15 cellular contexts compared by ENCODE assay signal in genomic region chr12:3178671-3179413, GRCh38.
A peak's percentile ranks its signal among the peaks of the same experiment; 100 is the strongest.
DNase-seq lines count a peak whose midpoint lies in the region; ATAC-seq and TF ChIP-seq lines count a peak whose summit lies in the region.
"Had no signal": no experiment of that assay in that cellular context is flagged by ENCODE, and none has a peak within 500 bp of the region (broad histone marks: within the 10 kb centered on the region; RNA-seq: fewer than 3 reads in every experiment).

No MANE protein-coding gene starts in this region.

- CTCF ChIA-PET in OCI-LY7 (lab: Charles Lee; ENCODE audit: unreplicated experiment): interaction anchor here (0.6 kb wide), 2 partner anchors 15 to 17 kb away, joined by 3 read pairs; no protein-coding TSS in a partner anchor

- no peak overlapping the region for H3K9ac ChIP-seq in DND-41 (ENCODE audit: low read depth, low read length)
- no peak overlapping the region for H3K9ac ChIP-seq in MM.1S (ENCODE audit: low read length)

- no peaks in the 10 kb centered on the region for H3K36me3 ChIP-seq in DND-41 (ENCODE audit: insufficient read depth, low read length)
- H3K36me3 ChIP-seq in OCI-LY7 (ENCODE audit: insufficient read depth, low read length): no peaks in the 10 kb centered on the region
- H3K36me3 ChIP-seq in MM.1S (replicated peaks; ENCODE audit: insufficient read depth, low read length): no peaks in the 10 kb centered on the region

- no peaks in the 10 kb centered on the region for H3K9me3 Mint-ChIP-seq in endothelial cell (ENCODE audit: unreplicated experiment)
- H3K9me3 Mint-ChIP-seq in stimulated activated memory B cell treated with anti-CD40 and anti-IgM and Interleukin-4, amounts not matched to agents 10 μg/mL and 1 μg/mL and 100 μg/mL, for 72 hours: no peaks in the 10 kb centered on the region
- H3K9me3 Mint-ChIP-seq: CD8-positive, alpha-beta T cell had no signal

- H3K27me3 ChIP-seq in DND-41 (ENCODE audit: insufficient read depth, low read length, poor library complexity) (peaks cover 9% of the 10 kb centered on the region), MM.1S (replicated peaks; ENCODE audit: insufficient read depth, low read length) (peaks cover 93% of the 10 kb centered on the region)

- H3K4me3 Mint-ChIP-seq in endothelial cell (ENCODE audit: unreplicated experiment): no peak overlapping the region
- H3K4me3 Mint-ChIP-seq in stimulated activated memory B cell treated with anti-CD40 and anti-IgM and Interleukin-4, amounts not matched to agents 10 μg/mL and 1 μg/mL and 100 μg/mL, for 72 hours: no peak overlapping the region
- H3K4me3 Mint-ChIP-seq: CD8-positive, alpha-beta T cell had no signal

- H3K27ac ChIP-seq in DND-41 (ENCODE audit: low read length): no peak overlapping the region
- no peak overlapping the region for H3K27ac ChIP-seq in OCI-LY7 (ENCODE audit: low read depth, low read length, poor library complexity, severe bottlenecking)
- no peak overlapping the region for H3K27ac ChIP-seq in MM.1S (ENCODE audit: low read length)
- H3K27ac ChIP-seq: PC-9 had no signal

- DNase-seq in DND-41 (peak; percentile 10), OCI-LY7 (ENCODE audit: low spot score) (no peak), endothelial cell (ENCODE audit: low spot score) (peak; percentile 41), MM.1S (no peak), NAMALWA (ENCODE audit: low spot score) (no peak)
- no peak for DNase-seq in activated CD4-positive, CD25-positive, alpha-beta regulatory T cell (lab: John Stamatoyannopoulos, UW)
- DNase-seq: AML-193; CD8-positive, alpha-beta T cell; H7; KBM-7; NCI-H1092 treated with DMSO at 0.1 percent for 48 hours; NCI-H1694; NCI-H345; PC-9 had no signal

- POLR2A ChIA-PET in OCI-LY7 (lab: Charles Lee): no interaction called here

- H3K9me2 ChIP-seq in OCI-LY7 (ENCODE audit: insufficient read depth, low read length) (no peaks in the 10 kb centered on the region), MM.1S (replicated peaks; ENCODE audit: insufficient read depth, low read length) (no peaks in the 10 kb centered on the region)

- H4K20me1 ChIP-seq in DND-41 (ENCODE audit: insufficient read depth, low read length) (peaks cover 4% of the 10 kb centered on the region), OCI-LY7 (ENCODE audit: insufficient read depth, low read length) (no peaks in the 10 kb centered on the region), MM.1S (ENCODE audit: insufficient read depth, low read length) (0 out of 2 replicates have a peak, but pooled peaks cover 4% of the 10 kb centered on the region)

- no peaks in the 10 kb centered on the region for H3F3A ChIP-seq in MM.1S (ENCODE audit: insufficient read depth, low read length)

- no peaks in the 10 kb centered on the region for H3K36me3 Mint-ChIP-seq in endothelial cell (ENCODE audit: low read depth, unreplicated experiment)
- H3K36me3 Mint-ChIP-seq in stimulated activated memory B cell treated with anti-CD40 and anti-IgM and Interleukin-4, amounts not matched to agents 10 μg/mL and 1 μg/mL and 100 μg/mL, for 72 hours: no peaks in the 10 kb centered on the region
- H3K36me3 Mint-ChIP-seq: CD8-positive, alpha-beta T cell had no signal

- no peak overlapping the region for H3K4me2 ChIP-seq in DND-41 (ENCODE audit: insufficient read depth, low read length)
- H3K4me2 ChIP-seq in OCI-LY7 (ENCODE audit: low read length): peak overlapping the region; percentile 50
- no peak overlapping the region for H3K4me2 ChIP-seq in MM.1S (ENCODE audit: low read depth, low read length)
- H3K4me2 ChIP-seq: PC-9 had no signal

- intact Hi-C loops in OCI-LY7 (cut with micrococcal nuclease; ENCODE audit: unreplicated experiment): loop anchor here (1.0 kb wide), 1 partner anchor 50 kb away; no protein-coding TSS in a partner anchor

- H3K4me1 ChIP-seq in DND-41 (ENCODE audit: insufficient read depth, low read length): no peaks in the 10 kb centered on the region
- peaks cover 29% of the 10 kb centered on the region for H3K4me1 ChIP-seq in OCI-LY7 (ENCODE audit: insufficient read depth, low read length, poor library complexity, severe bottlenecking)
- no peaks in the 10 kb centered on the region for H3K4me1 ChIP-seq in MM.1S (ENCODE audit: low read length)

- ATAC-seq in DND-41 (ENCODE audit: insufficient read depth, low read depth): no peak; the same call in 2 of the 3 replicates
- no peak for ATAC-seq in stimulated activated memory B cell treated with anti-CD40 and anti-IgM and Interleukin-4, amounts not matched to agents 10 μg/mL and 1 μg/mL and 100 μg/mL, for 72 hours
- ATAC-seq: CD8-positive, alpha-beta T cell had no signal

- H3K4me3 ChIP-seq in DND-41 (ENCODE audit: low read depth in 1 of 2, low read length in 2 of 2): no peak overlapping the region
- no peak overlapping the region for H3K4me3 ChIP-seq in OCI-LY7 (ENCODE audit: low read depth, low read length, poor library complexity, severe bottlenecking)
- H3K4me3 ChIP-seq in MM.1S (ENCODE audit: low read length): no peak overlapping the region
- H3K4me3 ChIP-seq: PC-9 had no signal

- peaks cover 46% of the 10 kb centered on the region for H3K4me1 Mint-ChIP-seq in endothelial cell (ENCODE audit: unreplicated experiment)
- peaks cover 20% of the 10 kb centered on the region for H3K4me1 Mint-ChIP-seq in stimulated activated memory B cell treated with anti-CD40 and anti-IgM and Interleukin-4, amounts not matched to agents 10 μg/mL and 1 μg/mL and 100 μg/mL, for 72 hours

- H3K27me3 Mint-ChIP-seq in endothelial cell (ENCODE audit: unreplicated experiment): peaks cover 12% of the 10 kb centered on the region
- H3K27me3 Mint-ChIP-seq in stimulated activated memory B cell treated with anti-CD40 and anti-IgM and Interleukin-4, amounts not matched to agents 10 μg/mL and 1 μg/mL and 100 μg/mL, for 72 hours: peaks cover 64% of the 10 kb centered on the region

- H3K79me2 ChIP-seq in DND-41 (ENCODE audit: insufficient read depth, low read length): no peaks in the 10 kb centered on the region
- no peaks in the 10 kb centered on the region for H3K79me2 ChIP-seq in OCI-LY7 (ENCODE audit: insufficient read depth, low read depth, low read length)
- no peaks in the 10 kb centered on the region for H3K79me2 ChIP-seq in MM.1S (ENCODE audit: low read length)

- BruUV-seq in OCI-LY7 (replicated peaks; lab: Mats Ljungman, UMichigan): no TSS peak

- no peak for TF ChIP-seq CTCF in DND-41 (IDR thresholded peaks at IDR 0.05; ENCODE audit: borderline replicate concordance, extremely low read depth, low read length, poor library complexity, severe bottlenecking)
- TF ChIP-seq CTCF in OCI-LY7 (conservative IDR thresholded peaks at IDR 0.05; ENCODE audit: low read length): no peak
- TF ChIP-seq CTCF in endothelial cell (IDR thresholded peaks at IDR 0.05; ENCODE audit: unreplicated experiment): no peak
- no peak for TF ChIP-seq CTCF in MM.1S (IDR thresholded peaks at IDR 0.05; ENCODE audit: low read length)

- H3K9me3 ChIP-seq in DND-41 (ENCODE audit: insufficient read depth, low read length, severe bottlenecking): no peaks in the 10 kb centered on the region
- no peaks in the 10 kb centered on the region for H3K9me3 ChIP-seq in OCI-LY7 (ENCODE audit: low read length)
- no peaks in the 10 kb centered on the region for H3K9me3 ChIP-seq in MM.1S (replicated peaks; ENCODE audit: insufficient read depth, low read length)

- peak overlapping the region; percentile 92 for H3K27ac Mint-ChIP-seq in endothelial cell (ENCODE audit: unreplicated experiment)
- peak overlapping the region; percentile 63 for H3K27ac Mint-ChIP-seq in stimulated activated memory B cell treated with anti-CD40 and anti-IgM and Interleukin-4, amounts not matched to agents 10 μg/mL and 1 μg/mL and 100 μg/mL, for 72 hours
- H3K27ac Mint-ChIP-seq: CD8-positive, alpha-beta T cell had no signal

- no peak overlapping the region for H2AFZ ChIP-seq in DND-41 (ENCODE audit: low read depth, low read length)
- H2AFZ ChIP-seq in OCI-LY7 (ENCODE audit: low read length): no peak overlapping the region
- H2AFZ ChIP-seq in MM.1S (ENCODE audit: low read length): no peak overlapping the region
- H2AFZ ChIP-seq: PC-9 had no signal

Comparison
In these comparisons a context has a peak if more than half of its experiments do, and no peak if none do; other contexts are left out.
1. DNase-seq: peak in DND-41 (single experiment) and endothelial cell (single experiment); none in OCI-LY7 (single experiment), activated CD4-positive, CD25-positive, alpha-beta regulatory T cell (0 of 4), MM.1S (single experiment) and NAMALWA (single experiment).